In genomic region chr3:119613201-119613600, GRCh38 we compare ENCODE assay signal across 19 cellular contexts. TPM values are rescaled to one million over a fixed set of nuclear protein-coding genes. Genes with fewer than 3 reads are reported as not detected.
DNase-seq lines count a peak whose midpoint lies in the region; ATAC-seq and TF ChIP-seq lines count a peak whose summit lies in the region.
"Had no signal": no experiment of that assay in that cellular context is flagged by ENCODE, and none has a peak within 500 bp of the region (broad histone marks: within the 10 kb centered on the region; RNA-seq: fewer than 3 reads in every experiment).

No MANE protein-coding gene starts in this region.

- ATAC-seq in GM21529 (IDR thresholded peaks at IDR 0.05; ENCODE audit: unreplicated experiment) (peak; percentile 78), HG03039 (IDR thresholded peaks at IDR 0.05; ENCODE audit: unreplicated experiment) (peak; percentile 56), esophagus mucosa (peak; percentile 59), left colon (no peak)
- ATAC-seq: K562, PC-3, T-helper 17 cell had no signal

- no peak overlapping the region for H3K4me3 ChIP-seq in esophagus squamous epithelium
- H3K4me3 ChIP-seq: K562, SJCRH30 had no signal

- no peaks in the 10 kb centered on the region for H3K27me3 ChIP-seq in esophagus squamous epithelium
- H3K27me3 ChIP-seq: SJCRH30 had no signal

- intact Hi-C loops in esophagus squamous epithelium (cut with DNase I) (no loop called here), left colon (cut with DNase I, micrococcal nuclease) (no loop called here)

- TF ChIP-seq POLR2A in esophagus squamous epithelium (IDR thresholded peaks at IDR 0.05), result no peak

- 89 to 100% methylated on average over 1 of the region's 1 CpG for WGBS in esophagus squamous epithelium, 2 donors

- H3K9me3 ChIP-seq in esophagus squamous epithelium, result no peaks in the 10 kb centered on the region
- H3K9me3 ChIP-seq: Caco-2, SJCRH30 had no signal

- TF ChIP-seq CTCF in esophagus squamous epithelium (IDR thresholded peaks at IDR 0.05), result no peak

- H3K4me1 ChIP-seq in esophagus squamous epithelium, result no peaks in the 10 kb centered on the region
- H3K4me1 ChIP-seq: Caco-2, SJCRH30 had no signal

- no peaks in the 10 kb centered on the region for H3K36me3 ChIP-seq in esophagus squamous epithelium
- H3K36me3 ChIP-seq: SJCRH30 had no signal

- H3K27ac ChIP-seq in substantia nigra (ENCODE audit: low read depth, low read length, poor library complexity, severe bottlenecking) (no peak overlapping the region), esophagus squamous epithelium (no peak overlapping the region)
- H3K27ac ChIP-seq: RWPE1, SJCRH30 had no signal

- DNase-seq in substantia nigra (lab: John Stamatoyannopoulos, UW), result no peak
- DNase-seq in NCI-H2029 treated with DMSO at 0.1 percent for 48 hours (lab: John Stamatoyannopoulos, UW), result no peak
- DNase-seq in esophagus squamous epithelium (lab: John Stamatoyannopoulos, UW), result no peak
- no peak for DNase-seq in left colon
- DNase-seq: Caco-2; CD4-positive, CD25-positive, alpha-beta regulatory T cell; H7; NCI-H1417 treated with DMSO at 0.1 percent for 48 hours; NCI-H2029; NCI-H748 treated with DMSO at 0.1 percent for 48 hours; PC-3; SJCRH30; T-helper 17 cell had no signal

RNA-seq across cellular contexts. Expression of gene PLA1A, which starts 15.5 kb away (rescaled TPM):
- total RNA-seq in esophagus mucosa (0.92 TPM), esophagus squamous epithelium (1 to 10 TPM in 1 of 4 donors, under 1 TPM in 2, not detected in 1; 0.41 to 1.5 (median 0.79) TPM), left colon (1 to 10 TPM; 1.3 to 1.9 TPM)
- total RNA-seq: CD4-positive, CD25-positive, alpha-beta regulatory T cell; H7; K562; NCI-H460 had no signal

RNA-seq across cellular contexts. Expression of gene ADPRH, which starts 33.9 kb away (rescaled TPM):
- total RNA-seq in esophagus mucosa (2.1 TPM), esophagus squamous epithelium (1 to 10 TPM in 3 of 4 donors, under 1 TPM in 1; 0.66 to 5.1 (median 2.9) TPM), left colon (1 to 10 TPM; 2.3 to 2.9 TPM)

RNA-seq across cellular contexts. Expression of gene POPDC2, which starts 47.2 kb away (rescaled TPM):
- 0.60 TPM for total RNA-seq in esophagus mucosa
- total RNA-seq in esophagus squamous epithelium, result 1 to 10 TPM in 1 of 4 donors, under 1 TPM in 2, not detected in 1; 0.18 to 3.8 (median 0.91) TPM
- 10 to 100 TPM in 1 of 2 donors, 1 to 10 TPM in 1; 1.1 to 13.9 TPM for total RNA-seq in left colon
- total RNA-seq: K562, NCI-H460 had no signal

RNA-seq across cellular contexts. Expression of gene CD80, which starts 53.8 kb away (rescaled TPM):
- total RNA-seq in esophagus mucosa (0.08 TPM), esophagus squamous epithelium (1 to 10 TPM in 1 of 4 donors, under 1 TPM in 1, not detected in 2; 0.13 to 1.3 TPM), left colon (under 1 TPM; 0.40 to 0.98 TPM)
- total RNA-seq: Caco-2, H7, NCI-H460, PC-3 had no signal
